20 cellular contexts compared by ENCODE assay signal in genomic region chr6:139909992-139910391, GRCh38.
A peak's percentile ranks its signal among the peaks of the same experiment; 100 is the strongest.
DNase-seq lines count a peak whose midpoint lies in the region; ATAC-seq, FAIRE-seq and TF ChIP-seq lines count a peak whose summit lies in the region.
"Had no signal": no experiment of that assay in that cellular context is flagged by ENCODE, and none has a peak within 500 bp of the region (broad histone marks: within the 10 kb centered on the region; RNA-seq: fewer than 3 reads in every experiment).

No MANE protein-coding gene starts in this region.

- H3K27me3 ChIP-seq in breast epithelium (no peaks in the 10 kb centered on the region), K562 (ENCODE audit: control insufficient read depth in 2 of 2, insufficient read depth in 2 of 2, low read length in 2 of 2) (no peaks in the 10 kb centered on the region)
- H3K27me3 ChIP-seq: BLaER1 had no signal

- POLR2A ChIA-PET in MCF 10A (lab: Yijun Ruan, JAX) (interaction anchor here (0.6 to 1.3 kb wide), 2 partner anchors 535 to 648 kb away, joined by 3 to 5 read pairs; no protein-coding TSS in a partner anchor), K562 (lab: Yijun Ruan, JAX) (no interaction called here), OCI-LY7 (lab: Charles Lee) (interaction anchor here (1.1 kb wide), 1 partner anchor 13 kb away, joined by 5 read pairs; no protein-coding TSS in a partner anchor)

- no peak for TF ChIP-seq POLR2A in breast epithelium (IDR thresholded peaks at IDR 0.05)
- TF ChIP-seq POLR2A in K562 (conservative IDR thresholded peaks at IDR 0.05) = no peak

- H3K79me2 ChIP-seq in K562 (ENCODE audit: control insufficient read depth, insufficient read depth, low read length) (no peaks in the 10 kb centered on the region), OCI-LY7 (ENCODE audit: insufficient read depth, low read depth, low read length) (no peaks in the 10 kb centered on the region)

- TF ChIP-seq RAD21 in K562 (CRISPR knock-in tag; conservative IDR thresholded peaks at IDR 0.05 in 1 of 2, IDR thresholded peaks at IDR 0.05 in 1 of 2) = no peak

- no peak overlapping the region for H3K4me3 Mint-ChIP-seq in MCF 10A (ENCODE audit: unreplicated experiment)
- H3K4me3 Mint-ChIP-seq: CD8-positive, alpha-beta memory T cell; HFFc6 had no signal

- H3K4me1 ChIP-seq in breast epithelium (no peaks in the 10 kb centered on the region), K562 (replicated peaks in 1 of 2; ENCODE audit: control insufficient read depth in 2 of 2, insufficient read depth in 2 of 2, low read length in 2 of 2) (0 out of 5 replicates have a peak, but pooled peaks cover 0 to 3% of the 10 kb centered on the region in 2 experiments), OCI-LY7 (ENCODE audit: insufficient read depth, low read length, poor library complexity, severe bottlenecking) (no peaks in the 10 kb centered on the region)
- H3K4me1 ChIP-seq: BLaER1, Caco-2, HAP-1 had no signal

- no peaks in the 10 kb centered on the region for H3K9me2 ChIP-seq in OCI-LY7 (ENCODE audit: insufficient read depth, low read length)

- H3K4me3 ChIP-seq in breast epithelium (no peak overlapping the region), K562 (no peak overlapping the region), OCI-LY7 (ENCODE audit: low read depth, low read length, poor library complexity, severe bottlenecking) (no peak overlapping the region)
- H3K4me3 ChIP-seq: BLaER1, HAP-1 had no signal

- H3K27ac ChIP-seq in breast epithelium (no peak overlapping the region), K562 (ENCODE audit: extremely low read depth, low read depth, low read length) (no peak overlapping the region), OCI-LY7 (ENCODE audit: low read depth, low read length, poor library complexity, severe bottlenecking) (no peak overlapping the region)
- H3K27ac ChIP-seq: 22Rv1, BLaER1 had no signal

- TF ChIP-seq CTCF in MCF 10A (IDR thresholded peaks at IDR 0.05; ENCODE audit: unreplicated experiment) (no peak), breast epithelium (IDR thresholded peaks at IDR 0.05) (no peak), K562 (IDR thresholded peaks at IDR 0.05 in 2 of 3, conservative IDR thresholded peaks at IDR 0.05 in 1 of 3; ENCODE audit: insufficient read depth in 2 of 3, low read depth in 1 of 3, low read length in 3 of 3) (no peak), OCI-LY7 (conservative IDR thresholded peaks at IDR 0.05; ENCODE audit: low read length) (no peak)

- BruUV-seq in MCF 10A (replicated peaks; lab: Mats Ljungman, UMichigan) (no TSS peak), K562 (replicated peaks; lab: Mats Ljungman, UMichigan) (no TSS peak), OCI-LY7 (replicated peaks; lab: Mats Ljungman, UMichigan) (no TSS peak)

- H3K36me3 Mint-ChIP-seq in MCF 10A (ENCODE audit: insufficient read depth, unreplicated experiment) = no peaks in the 10 kb centered on the region
- H3K36me3 Mint-ChIP-seq: CD8-positive, alpha-beta memory T cell had no signal

- H3K9me1 ChIP-seq in K562 (ENCODE audit: control insufficient read depth, insufficient read depth, low read length) = no peaks in the 10 kb centered on the region

- H3K9me3 ChIP-seq in breast epithelium = no peaks in the 10 kb centered on the region
- no peaks in the 10 kb centered on the region for H3K9me3 ChIP-seq in K562 (replicated peaks; ENCODE audit: control insufficient read depth, insufficient read depth, low read depth, low read length)
- no peaks in the 10 kb centered on the region for H3K9me3 ChIP-seq in OCI-LY7 (ENCODE audit: low read length)
- H3K9me3 ChIP-seq: BLaER1, Caco-2, HAP-1 had no signal

- DNase-seq in MCF 10A (ENCODE audit: unreplicated experiment) (no peak), breast epithelium (ENCODE audit: low spot score in 2 of 2) (no peak), K562 (ENCODE audit: extremely low read depth in 1 of 4, low spot score in 3 of 4) (no peak), NCI-H345 treated with DMSO at 0.1 percent for 48 hours (lab: John Stamatoyannopoulos, UW; ENCODE audit: unreplicated experiment) (no peak), OCI-LY7 (ENCODE audit: low spot score) (no peak)
- DNase-seq: Caco-2; CD8-positive, alpha-beta memory T cell; DMS79 treated with DMSO at 0.1 percent for 48 hours; EL; HFFc6; IMR-90 had no signal

- CTCF ChIA-PET in MCF 10A (lab: Yijun Ruan, JAX) = interaction anchor here (0.7 kb wide), 1 partner anchor 35 kb away, joined by 3 read pairs; no protein-coding TSS in a partner anchor
- CTCF ChIA-PET in K562 (lab: Yijun Ruan, JAX; ENCODE audit: low intra/inter-chr PET ratio) = no interaction called here
- CTCF ChIA-PET in OCI-LY7 (lab: Charles Lee; ENCODE audit: unreplicated experiment) = no interaction called here

- H3K4me1 Mint-ChIP-seq in MCF 10A (ENCODE audit: insufficient read depth, unreplicated experiment) = no peaks in the 10 kb centered on the region
- H3K4me1 Mint-ChIP-seq: CD8-positive, alpha-beta memory T cell had no signal

- H3K4me2 ChIP-seq in K562 (ENCODE audit: insufficient read depth, low read length) (no peak overlapping the region), OCI-LY7 (ENCODE audit: low read length) (no peak overlapping the region)
- H3K4me2 ChIP-seq: BLaER1 had no signal

- H3K27me3 Mint-ChIP-seq in MCF 10A (ENCODE audit: insufficient read depth, unreplicated experiment) = no peaks in the 10 kb centered on the region

- no peaks in the 10 kb centered on the region for H4K20me1 ChIP-seq in K562 (replicated peaks; ENCODE audit: control insufficient read depth, insufficient read depth, low read length)
- H4K20me1 ChIP-seq in OCI-LY7 (ENCODE audit: insufficient read depth, low read length) = no peaks in the 10 kb centered on the region
- H4K20me1 ChIP-seq: BLaER1 had no signal

- no peak for TF ChIP-seq EP300 in K562 (IDR thresholded peaks at IDR 0.05; ENCODE audit: low read length)

- ATAC-seq in K562 = no peak
- peak; percentile 18 for ATAC-seq in esophagus mucosa
- no peak for ATAC-seq in HG02885 (IDR thresholded peaks at IDR 0.05; ENCODE audit: poor library complexity, unreplicated experiment)
- no peak for ATAC-seq in HG03095 (IDR thresholded peaks at IDR 0.05; ENCODE audit: unreplicated experiment)

- in situ Hi-C loops in K562 (cut with MboI) = no loop called here

- H3K9me3 Mint-ChIP-seq in MCF 10A (ENCODE audit: unreplicated experiment) = peaks cover 7% of the 10 kb centered on the region
- H3K9me3 Mint-ChIP-seq: HFFc6 had no signal

- H2AFZ ChIP-seq in K562 (ENCODE audit: low read depth, low read length) = no peak overlapping the region
- H2AFZ ChIP-seq in OCI-LY7 (ENCODE audit: low read length) = no peak overlapping the region

- no peak overlapping the region for H3K9ac ChIP-seq in K562 (ENCODE audit: insufficient read depth in 1 of 2, low read depth in 2 of 2, low read length in 2 of 2)
- H3K9ac ChIP-seq: BLaER1 had no signal

- H3K27ac Mint-ChIP-seq in MCF 10A (ENCODE audit: low read depth, unreplicated experiment) = peak overlapping the region; percentile 4
- H3K27ac Mint-ChIP-seq: CD8-positive, alpha-beta memory T cell; HFFc6 had no signal

- no peak for FAIRE-seq in K562 (lab: Jason Lieb, UNC)
- FAIRE-seq: GM12891, GM19239, H1 had no signal

- intact Hi-C loops in MCF 10A (cut with micrococcal nuclease) (no loop called here), breast epithelium (cut with DNase I; ENCODE audit: low total_unique reads) (no loop called here), K562 (cut with micrococcal nuclease) (no loop called here), OCI-LY7 (cut with micrococcal nuclease; ENCODE audit: unreplicated experiment) (no loop called here)

- no peaks in the 10 kb centered on the region for H3K36me3 ChIP-seq in breast epithelium
- no peaks in the 10 kb centered on the region for H3K36me3 ChIP-seq in K562 (ENCODE audit: control insufficient read depth, insufficient read depth, low read length)
- no peaks in the 10 kb centered on the region for H3K36me3 ChIP-seq in OCI-LY7 (ENCODE audit: insufficient read depth, low read length)
- H3K36me3 ChIP-seq: BLaER1, HAP-1 had no signal

TF ChIP-seq in K562, 482 proteins besides CTCF, POLR2A, EP300 and RAD21:
- no peak for TF ChIP-seq RFX1 (IDR thresholded peaks at IDR 0.05)
- no peak for TF ChIP-seq GATAD2B (IDR thresholded peaks at IDR 0.05; ENCODE audit: borderline replicate concordance)
- TF ChIP-seq TAF7 (tag; IDR thresholded peaks at IDR 0.05) = no peak
- TF ChIP-seq HDGF (IDR thresholded peaks at IDR 0.05) = no peak
- 0 out of 2 replicates have a peak, but pooled peaks have one; percentile 23 for TF ChIP-seq PKNOX1 (IDR thresholded peaks at IDR 0.05)
